2 cellular contexts compared by ENCODE assay signal in genomic region chr22:44587911-44588310, GRCh38.
A peak's percentile ranks its signal among the peaks of the same experiment; 100 is the strongest.
TF ChIP-seq lines count a peak whose summit lies in the region.

No MANE protein-coding gene starts in this region.

TF ChIP-seq in IMR-90, 13 proteins besides CTCF, POLR2A, EP300 and RAD21 (continued from another document):
- no peak for TF ChIP-seq ELK1 (IDR thresholded peaks at IDR 0.05; ENCODE audit: borderline replicate concordance, low read depth, low read length)
TF ChIP-seq in IMR-90: peak in this region for 1.

TF ChIP-seq in K562, 482 proteins besides CTCF, POLR2A, EP300 and RAD21 (continued from another document):
- TF ChIP-seq ATF3 (IDR thresholded peaks at IDR 0.05) (no peak), ATF3 (CRISPR knock-in tag; conservative IDR thresholded peaks at IDR 0.05) (no peak), ZNF24 (IDR thresholded peaks at IDR 0.05) (no peak), NFE2L1 (tag; IDR thresholded peaks at IDR 0.05; ENCODE audit: borderline replicate concordance, low read depth) (0 out of 2 replicates have a peak, but pooled peaks have one; percentile 42), C11orf30 (IDR thresholded peaks at IDR 0.05; ENCODE audit: low read depth) (peak; percentile 71), L3MBTL2 (IDR thresholded peaks at IDR 0.05) (peak; percentile 60), MAFK (IDR thresholded peaks at IDR 0.05; ENCODE audit: low read length) (peak; percentile 22; the same call in 1 of the 2 replicates), ZNF274 (IDR thresholded peaks at IDR 0.05; ENCODE audit: borderline replicate concordance, low read depth, low read length) (no peak), POLR2AphosphoS2 (IDR thresholded peaks at IDR 0.05; ENCODE audit: low read length) (no peak), NR2C2 (CRISPR knock-in tag; IDR thresholded peaks at IDR 0.05) (no peak), NR2C2 (tag; IDR thresholded peaks at IDR 0.05) (0 out of 2 replicates have a peak, but pooled peaks have one; percentile 31)
